39 cellular contexts compared by ENCODE assay signal in genomic region chr16:21236831-21237230, GRCh38. TPM values are rescaled to one million over a fixed set of nuclear protein-coding genes. Genes with fewer than 3 reads are reported as not detected.
"Had no signal": no experiment of that assay in that cellular context is flagged by ENCODE, and none has a peak within 500 bp of the region (broad histone marks: within the 10 kb centered on the region; RNA-seq: fewer than 3 reads in every experiment).

No MANE protein-coding gene starts in this region.

- H3K27ac ChIP-seq: KMS-11 had no signal

- H3K36me3 ChIP-seq: MG63 had no signal

- H3K4me2 ChIP-seq: KMS-11 had no signal

- DNase-seq: Karpas-422, Kasumi-1, MG63, MM.1S, MV-4-11, NCI-H1048, NCI-H1092, NCI-H1092 treated with DMSO at 0.1 percent for 48 hours, NCI-H1105, NCI-H1105 treated with DMSO at 0.1 percent for 48 hours, NCI-H1417, NCI-H1417 treated with DMSO at 0.1 percent for 48 hours, NCI-H1436, NCI-H1436 treated with DMSO at 0.1 percent for 48 hours, NCI-H146, NCI-H1694, NCI-H1694 treated with DMSO at 0.1 percent for 48 hours, NCI-H187, NCI-H187 treated with DMSO at 0.1 percent for 48 hours, NCI-H1930, NCI-H2029, NCI-H2029 treated with DMSO at 0.1 percent for 48 hours, NCI-H2081, NCI-H2081 treated with DMSO at 0.1 percent for 48 hours, NCI-H2107, NCI-H2171, NCI-H2171 treated with DMSO at 0.1 percent for 48 hours, NCI-H2227 treated with DMSO at 0.1 percent for 48 hours, NCI-H226, NCI-H345, NCI-H446, NCI-H446 treated with DMSO at 0.1 percent for 48 hours, NCI-H510A, NCI-H510A treated with DMSO at 0.1 percent for 48 hours had no signal

- H3K4me3 ChIP-seq: MG63 had no signal

- H3K9me3 ChIP-seq: MG63 had no signal

- H3K9ac ChIP-seq: KMS-11 had no signal

RNA-seq across cellular contexts. Expression of gene ANKS4B, which starts 3.3 kb away (rescaled TPM):
- total RNA-seq: LHCN-M2, M059J, MCF 10A, NCI-H460 had no signal

RNA-seq across cellular contexts. Expression of gene ZP2, which starts 25.5 kb away (rescaled TPM):
- total RNA-seq: LHCN-M2, M059J, MCF 10A, NCI-H460 had no signal

RNA-seq across cellular contexts. Expression of gene CRYM, which starts 41.3 kb away (rescaled TPM):
- total RNA-seq: M059J, NCI-H460 had no signal
